Comparison of ENCODE assay signal across 9 cellular contexts in the genomic region with DNA sequence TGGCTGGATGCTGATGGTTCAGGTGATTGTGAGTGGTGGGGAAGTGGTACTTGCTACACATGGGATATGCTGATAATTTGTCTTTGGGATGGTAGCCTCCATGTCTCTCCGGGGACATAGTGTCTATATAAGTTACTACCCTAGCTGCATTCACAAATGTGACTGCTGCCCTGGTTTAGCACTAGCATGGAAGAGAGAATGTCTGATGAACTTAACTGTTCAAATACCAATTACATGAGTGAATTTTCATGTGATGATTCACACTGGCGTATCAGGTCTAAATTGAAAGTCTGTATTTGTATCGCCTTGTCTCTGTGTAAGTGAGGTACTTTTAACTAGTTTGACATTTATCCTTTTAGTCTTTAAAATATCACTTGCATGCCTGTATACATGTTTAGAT. TPM values are rescaled to one million over a fixed set of nuclear protein-coding genes. Genes with fewer than 3 reads are reported as not detected.
DNase-seq lines count a peak whose midpoint lies in the region; ATAC-seq and TF ChIP-seq lines count a peak whose summit lies in the region.
"Had no signal": no experiment of that assay in that cellular context is flagged by ENCODE, and none has a peak within 500 bp of the region (broad histone marks: within the 10 kb centered on the region; RNA-seq: fewer than 3 reads in every experiment).

No MANE protein-coding gene starts in this region.

- H3K4me3 ChIP-seq in OCI-LY3 (ENCODE audit: low read length), result peak overlapping the region; percentile 56
- H3K4me3 ChIP-seq in cardiac fibroblast (replicated peaks in 1 of 2; ENCODE audit: low read depth in 2 of 2, low read length in 2 of 2), result peak overlapping the region in 1 of 2 donors; percentile 15

- H3K9me3 ChIP-seq in OCI-LY3 (ENCODE audit: insufficient read depth, low read length), result no peaks in the 10 kb centered on the region; the same call in 1 of the 2 replicates

- no peak for TF ChIP-seq CTCF in OCI-LY3 (IDR thresholded peaks at IDR 0.05; ENCODE audit: low read depth, low read length)
- no peak for TF ChIP-seq CTCF in cardiac fibroblast (IDR thresholded peaks at IDR 0.05; ENCODE audit: low read depth, low read length)

- H3K4me1 ChIP-seq in OCI-LY3 (ENCODE audit: low read length), result peaks cover 47% of the 10 kb centered on the region

- H2AFZ ChIP-seq in OCI-LY3 (ENCODE audit: low read depth, low read length), result no peak overlapping the region

- ATAC-seq in HG02623 (IDR thresholded peaks at IDR 0.05; ENCODE audit: unreplicated experiment), result no peak

- H3K27me3 ChIP-seq in OCI-LY3 (ENCODE audit: low read depth, low read length), result no peaks in the 10 kb centered on the region

- H4K20me1 ChIP-seq in OCI-LY3 (ENCODE audit: insufficient read depth, low read length), result peaks cover 12% of the 10 kb centered on the region; the same call in 1 of the 2 replicates

- 0 out of 2 replicates have a peak overlapping the region, but pooled peaks have one; percentile 6 for H3K9ac ChIP-seq in OCI-LY3 (ENCODE audit: low read length)

- peaks cover 29% of the 10 kb centered on the region for H3K36me3 ChIP-seq in OCI-LY3 (replicated peaks; ENCODE audit: low read depth, low read length)
- H3K36me3 ChIP-seq: WERI-Rb-1 had no signal

- peaks cover 92% of the 10 kb centered on the region for H3K79me2 ChIP-seq in OCI-LY3 (ENCODE audit: low read length)

- H3K27ac ChIP-seq in OCI-LY3 (ENCODE audit: low read length), result peak overlapping the region; percentile 41
- H3K27ac ChIP-seq: WERI-Rb-1 had no signal

- peak overlapping the region; percentile 72 for H3K4me2 ChIP-seq in OCI-LY3 (ENCODE audit: low read length)

- DNase-seq in GM03348 (ENCODE audit: low spot score), result peak; percentile 26
- peak; percentile 37 to 73 for DNase-seq in cardiac fibroblast (ENCODE audit: low read depth in 2 of 2)
- peak; percentile 84 for DNase-seq in renal cortical epithelial cell (ENCODE audit: low read depth)
- no peak for DNase-seq in NOMO-1 (lab: John Stamatoyannopoulos, UW; ENCODE audit: unreplicated experiment in 2 of 2)
- DNase-seq in NOMO-1 treated with dmso at 0.1 percent for 144 hours (lab: John Stamatoyannopoulos, UW; ENCODE audit: unreplicated experiment), result no peak
- DNase-seq: central memory CD4-positive, alpha-beta T cell; WERI-Rb-1 had no signal

RNA-seq across cellular contexts. Expression of a gene that starts 34.4 kb away (rescaled TPM):
- 16.0 and 51.7 TPM in 2 replicates for total RNA-seq in renal cortical epithelial cell

Comparison
In these comparisons a context has a peak if more than half of its experiments do, and no peak if none do; other contexts are left out.
1. DNase-seq: peak in GM03348 (single experiment), cardiac fibroblast (2 of 2) and renal cortical epithelial cell (single experiment); none in NOMO-1 (0 of 2) and NOMO-1 treated with dmso at 0.1 percent for 144 hours (single experiment).